In the genomic region with DNA sequence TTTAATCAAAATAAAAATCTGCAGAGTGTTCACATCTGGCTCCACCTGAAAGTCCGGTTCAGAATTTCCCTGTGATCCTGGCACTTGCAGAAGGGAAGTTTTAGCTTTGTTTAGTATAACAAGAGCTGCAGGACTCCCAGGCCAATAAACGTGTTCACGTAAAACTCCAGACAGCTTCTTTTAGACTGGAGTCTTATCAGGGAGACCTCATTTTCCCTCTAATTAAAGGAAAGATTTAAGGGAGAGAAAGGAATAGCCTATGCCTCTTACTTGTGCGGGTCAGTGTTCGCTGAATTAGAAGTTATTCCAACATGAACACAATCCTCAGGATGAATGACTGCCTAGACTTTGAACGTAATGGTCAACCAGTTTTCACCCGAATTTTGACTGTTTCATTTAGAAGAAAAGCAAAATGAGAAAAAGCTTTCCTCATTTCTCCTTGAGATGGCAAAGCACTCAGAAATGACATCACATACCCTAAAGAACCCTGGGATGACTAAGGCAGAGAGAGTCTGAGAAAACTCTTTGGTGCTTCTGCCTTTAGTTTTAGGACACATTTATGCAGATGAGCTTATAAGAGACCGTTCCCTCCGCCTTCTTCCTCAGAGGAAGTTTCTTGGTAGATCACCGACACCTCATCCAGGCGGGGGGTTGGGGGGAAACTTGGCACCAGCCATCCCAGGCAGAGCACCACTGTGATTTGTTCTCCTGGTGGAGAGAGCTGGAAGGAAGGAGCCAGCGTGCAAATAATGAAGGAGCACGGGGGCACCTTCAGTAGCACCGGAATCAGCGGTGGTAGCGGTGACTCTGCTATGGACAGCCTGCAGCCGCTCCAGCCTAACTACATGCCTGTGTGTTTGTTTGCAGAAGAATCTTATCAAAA, we compare ENCODE assay signal across 8 cellular contexts.
DNase-seq lines count a peak whose midpoint lies in the region; ATAC-seq, FAIRE-seq and TF ChIP-seq lines count a peak whose summit lies in the region.

No MANE protein-coding gene starts in this region.

- H3K27ac Mint-ChIP-seq in stimulated activated naive B cell treated with anti-CD40 and anti-IgM and Interleukin-4, amounts not matched to agents 10 μg/mL and 1 μg/mL and 100 μg/mL, for 72 hours, result peak overlapping the region; percentile 97

- 14% methylated on average over 15 of the region's 17 CpGs; no CpG with 5 or more reads in 1 of the 2 experiments for WGBS in H1 (ENCODE audit: extremely low coverage in 1 of 2, insufficient coverage in 1 of 2, insufficient read length in 1 of 2, insufficient replicate concordance in 2 of 2, low coverage in 1 of 2, low lambda C conversion rate in 2 of 2, missing lambda C conversion rate in 1 of 2), 2 experiments
- WGBS in mesenchymal stem cell, result 6% methylated on average over 15 of the region's 17 CpGs

- H3K4me2 ChIP-seq in H1 (ENCODE audit: insufficient read depth in 1 of 2, low read depth in 2 of 2, low read length in 2 of 2) (peak overlapping the region; percentile 69 to 88), mesenchymal stem cell (ENCODE audit: low read length, poor library complexity, severe bottlenecking) (peak overlapping the region; percentile 69)

- no peak for TF ChIP-seq EP300 in H1 (IDR thresholded peaks at IDR 0.05; ENCODE audit: borderline replicate concordance in 1 of 2, low read depth in 2 of 2, low read length in 2 of 2)

- H2BK120ac ChIP-seq in H1 (replicated peaks; ENCODE audit: low read depth, low read length) (no peak overlapping the region), mesenchymal stem cell (ENCODE audit: low read depth, low read length) (no peak overlapping the region)

- H3K18ac ChIP-seq in H1 (ENCODE audit: extremely low read depth, low read length) (peak overlapping the region; percentile 2), mesenchymal stem cell (ENCODE audit: low read depth in 1 of 2, low read length in 2 of 2) (peak overlapping the region in 1 of 2 experiments; percentile 40)

- peak overlapping the region; percentile 38 to 56 (median 47) for H3K4me3 ChIP-seq in H1 (ENCODE audit: extremely low read depth in 1 of 4, insufficient read depth in 2 of 4, low read depth in 3 of 4, low read length in 4 of 4)
- peak overlapping the region; percentile 43 to 80 for H3K4me3 ChIP-seq in mesenchymal stem cell (ENCODE audit: insufficient read depth in 1 of 2, low read depth in 1 of 2, low read length in 2 of 2)

- H3K9ac ChIP-seq in H1 (replicated peaks in 1 of 4; ENCODE audit: extremely low read depth in 1 of 4, low read depth in 3 of 4, low read length in 3 of 4) (peak overlapping the region in 1 of 4 experiments; percentile 6; a peak in 2 of 7 replicates), mesenchymal stem cell (ENCODE audit: low read length) (peak overlapping the region; percentile 89)

- TF ChIP-seq CTCF in H1 (IDR thresholded peaks at IDR 0.05; ENCODE audit: control extremely low read depth in 1 of 3, insufficient read depth in 1 of 3, low read depth in 1 of 3, low read length in 3 of 3), result peak in 2 of 3 experiments; percentile 25 to 39; a peak in 2 of 4 replicates

- no peaks in the 10 kb centered on the region for H3K9me3 Mint-ChIP-seq in stimulated activated naive B cell treated with anti-CD40 and anti-IgM and Interleukin-4, amounts not matched to agents 10 μg/mL and 1 μg/mL and 100 μg/mL, for 72 hours

- no peak overlapping the region for H2BK12ac ChIP-seq in H1 (ENCODE audit: low read depth, low read length)
- H2BK12ac ChIP-seq in mesenchymal stem cell (ENCODE audit: low read length in 2 of 2), result peak overlapping the region in 1 of 2 experiments; percentile 38

- no peak; a peak in 1 of 4 replicates for TF ChIP-seq RAD21 in H1 (IDR thresholded peaks at IDR 0.05 in 1 of 2, conservative IDR thresholded peaks at IDR 0.05 in 1 of 2; ENCODE audit: low read depth in 2 of 2, low read length in 2 of 2)

- H2BK20ac ChIP-seq in H1 (ENCODE audit: low read length), result no peak overlapping the region

- no peak overlapping the region for H4K5ac ChIP-seq in H1 (ENCODE audit: insufficient read length, low read depth, low read length)

- H3K79me1 ChIP-seq in H1 (ENCODE audit: low read depth, low read length), result no peaks in the 10 kb centered on the region; the same call in 1 of the 2 replicates
- H3K79me1 ChIP-seq in mesenchymal stem cell (replicated peaks; ENCODE audit: low read length, poor library complexity, severe bottlenecking), result peaks cover 2% of the 10 kb centered on the region

- TF ChIP-seq POLR2A in H1 (IDR thresholded peaks at IDR 0.05; ENCODE audit: control extremely low read depth in 1 of 2, low read depth in 2 of 2, low read length in 2 of 2), result peak in 1 of 2 experiments; percentile 61; a peak in 2 of 3 replicates

- H3K4me1 ChIP-seq in H1 (replicated peaks in 1 of 4; ENCODE audit: control insufficient read depth in 3 of 4, insufficient read depth in 4 of 4, low read length in 3 of 4) (peaks cover 2 to 25% (median 11%) of the 10 kb centered on the region in 4 experiments; a peak in 5 of 7 replicates), mesenchymal stem cell (ENCODE audit: control insufficient read depth, insufficient read depth, low read depth, low read length) (peaks cover 5% of the 10 kb centered on the region)

- H3K27ac ChIP-seq in H1 (ENCODE audit: low read depth, low read length) (no peak overlapping the region), mesenchymal stem cell (ENCODE audit: low read length, poor library complexity, severe bottlenecking) (peak overlapping the region; percentile 73)

- peaks cover 32 to 67% of the 10 kb centered on the region in 2 donors for H3K4me1 Mint-ChIP-seq in stimulated activated naive B cell treated with anti-CD40 and anti-IgM and Interleukin-4, amounts not matched to agents 10 μg/mL and 1 μg/mL and 100 μg/mL, for 72 hours

- H3K27me3 ChIP-seq in H1 (replicated peaks in 1 of 4; ENCODE audit: control insufficient read depth in 3 of 4, extremely low read depth in 1 of 4, insufficient read depth in 3 of 4, low read length in 3 of 4) (peaks cover 0 to 1% (median 0%) of the 10 kb centered on the region in 4 experiments; a peak in 2 of 7 replicates), mesenchymal stem cell (ENCODE audit: control insufficient read depth in 1 of 2, insufficient read depth in 1 of 2, low read length in 2 of 2) (no peaks in the 10 kb centered on the region)

- H3K36me3 ChIP-seq in H1 (ENCODE audit: control insufficient read depth in 2 of 4, insufficient read depth in 4 of 4, low read length in 3 of 4), result no peaks in the 10 kb centered on the region
- H3K36me3 ChIP-seq in mesenchymal stem cell (ENCODE audit: control insufficient read depth in 1 of 2, insufficient read depth in 2 of 2, low read depth in 1 of 2, low read length in 2 of 2), result no peaks in the 10 kb centered on the region

- H3K23me2 ChIP-seq in H1 (ENCODE audit: low read depth, low read length), result peaks cover 3% of the 10 kb centered on the region; the same call in 1 of the 2 replicates

- H2AK5ac ChIP-seq in H1 (ENCODE audit: low read depth, low read length) (no peak overlapping the region), mesenchymal stem cell (ENCODE audit: low read length, severe bottlenecking) (no peak overlapping the region)

- FAIRE-seq in H1 (lab: Jason Lieb, UNC), result no peak

- POLR2A ChIA-PET in H1 (lab: Charles Lee; ENCODE audit: partially characterized antibody), result interaction anchor here (1.2 kb wide), 2 partner anchors 10 to 20 kb away, joined by 4 to 5 read pairs; no protein-coding TSS in a partner anchor

- H4K20me1 ChIP-seq in H1 (replicated peaks in 1 of 2; ENCODE audit: control insufficient read depth in 1 of 2, insufficient read depth in 2 of 2, low read length in 2 of 2), result no peaks in the 10 kb centered on the region

- no peaks in the 10 kb centered on the region for H3K9me3 ChIP-seq in H1 (ENCODE audit: insufficient read depth in 2 of 2, low read depth in 1 of 2, low read length in 1 of 2)
- no peaks in the 10 kb centered on the region for H3K9me3 ChIP-seq in mesenchymal stem cell (ENCODE audit: control insufficient read depth, low read length)

- no peak overlapping the region for H2BK15ac ChIP-seq in H1 (ENCODE audit: low read length)
- no peak overlapping the region for H2BK15ac ChIP-seq in mesenchymal stem cell (ENCODE audit: low read depth, poor library complexity, severe bottlenecking)

- H4K91ac ChIP-seq in H1 (replicated peaks; ENCODE audit: insufficient read length, low read length) (no peak overlapping the region), mesenchymal stem cell (ENCODE audit: low read length) (no peak overlapping the region)

- H3K36me3 Mint-ChIP-seq in stimulated activated naive B cell treated with anti-CD40 and anti-IgM and Interleukin-4, amounts not matched to agents 10 μg/mL and 1 μg/mL and 100 μg/mL, for 72 hours, result peaks cover 7 to 16% of the 10 kb centered on the region in 2 donors

- peaks cover 0 to 18% of the 10 kb centered on the region in 2 experiments; a peak in 3 of 4 replicates for H3K79me2 ChIP-seq in H1 (ENCODE audit: control insufficient read depth in 1 of 2, insufficient read depth in 2 of 2, low read length in 2 of 2)

- H3K4me3 Mint-ChIP-seq in stimulated activated naive B cell treated with anti-CD40 and anti-IgM and Interleukin-4, amounts not matched to agents 10 μg/mL and 1 μg/mL and 100 μg/mL, for 72 hours, result peak overlapping the region; percentile 94 to 98

- H3K4ac ChIP-seq in H1 (replicated peaks; ENCODE audit: insufficient read length, low read depth, low read length) (no peak overlapping the region), mesenchymal stem cell (ENCODE audit: low read depth in 1 of 2, low read length in 2 of 2) (peak overlapping the region in 1 of 2 experiments; percentile 24)

- no peak overlapping the region for H3K56ac ChIP-seq in H1 (replicated peaks; ENCODE audit: insufficient read length, low read depth, low read length)

- H3K27me3 Mint-ChIP-seq in stimulated activated naive B cell treated with anti-CD40 and anti-IgM and Interleukin-4, amounts not matched to agents 10 μg/mL and 1 μg/mL and 100 μg/mL, for 72 hours, result no peaks in the 10 kb centered on the region

- CTCF ChIA-PET in H1 (lab: Charles Lee; ENCODE audit: partially characterized antibody), result interaction anchor here (0.7 to 1.4 kb wide), 9 partner anchors 15 to 108 kb away, joined by 3 to 4 read pairs (median 3); no protein-coding TSS in a partner anchor

- ATAC-seq in GM18511 (IDR thresholded peaks at IDR 0.05; ENCODE audit: unreplicated experiment) (peak; percentile 28), HG03520 (IDR thresholded peaks at IDR 0.05; ENCODE audit: unreplicated experiment) (no peak)
- peak in 1 of 2 donors; percentile 14 for ATAC-seq in stimulated activated naive B cell treated with anti-CD40 and anti-IgM and Interleukin-4, amounts not matched to agents 10 μg/mL and 1 μg/mL and 100 μg/mL, for 72 hours (replicated peaks)

- H3K23ac ChIP-seq in H1 (ENCODE audit: insufficient read length) (no peak overlapping the region), mesenchymal stem cell (ENCODE audit: low read length in 2 of 2) (no peak overlapping the region)

- H3K14ac ChIP-seq in H1 (ENCODE audit: insufficient read length), result no peak overlapping the region
- H3K14ac ChIP-seq in mesenchymal stem cell (ENCODE audit: low read length in 2 of 2), result no peak overlapping the region

- H4K8ac ChIP-seq in H1 (ENCODE audit: extremely low read depth, insufficient read depth, low read length) (no peak overlapping the region), mesenchymal stem cell (ENCODE audit: low read length) (peak overlapping the region; percentile 21)

- peak overlapping the region; percentile 63 for H2AFZ ChIP-seq in H1 (ENCODE audit: low read length)
- H2AFZ ChIP-seq in mesenchymal stem cell (ENCODE audit: low read depth, low read length), result no peak overlapping the region

- DNase-seq in HT1080 (ENCODE audit: low read depth) (peak; percentile 94), H1 (ENCODE audit: low read depth in 1 of 2, low spot score in 2 of 2) (peak in 1 of 2 experiments; percentile 64), mesenchymal stem cell (peak; percentile 88), NCI-H2171 (lab: John Stamatoyannopoulos, UW) (no peak)
- peak; percentile 57 for DNase-seq in activated CD4-positive, CD25-positive, alpha-beta regulatory T cell treated with anti-CD3 and anti-CD28 coated beads, Interleukin-2, amount 50 U/mL, for 72 hours
- peak; percentile 40 for DNase-seq in stimulated activated naive B cell treated with anti-CD40 and anti-IgM and Interleukin-4, amounts not matched to agents 10 μg/mL and 1 μg/mL and 100 μg/mL, for 72 hours

- H2BK5ac ChIP-seq in H1 (ENCODE audit: low read depth, low read length) (no peak overlapping the region; the same call in 1 of the 2 replicates), mesenchymal stem cell (ENCODE audit: low read depth, low read length, poor library complexity, severe bottlenecking) (no peak overlapping the region)
